Comparison of ENCODE assay signal across 11 cellular contexts in genomic region chr1:36352141-36352909, GRCh38. TPM values are rescaled to one million over a fixed set of nuclear protein-coding genes. Genes with fewer than 3 reads are reported as not detected.
A peak's percentile ranks its signal among the peaks of the same experiment; 100 is the strongest.
DNase-seq lines count a peak whose midpoint lies in the region; ATAC-seq and TF ChIP-seq lines count a peak whose summit lies in the region.
"Had no signal": no experiment of that assay in that cellular context is flagged by ENCODE, and none has a peak within 500 bp of the region (broad histone marks: within the 10 kb centered on the region; RNA-seq: fewer than 3 reads in every experiment).

No MANE protein-coding gene starts in this region.

- H3K4me1 ChIP-seq in esophagus squamous epithelium (peaks cover 36 to 51% (median 37%) of the 10 kb centered on the region in 3 donors), rectal smooth muscle tissue (ENCODE audit: control insufficient read depth, insufficient read depth, low read length) (peaks cover 23% of the 10 kb centered on the region)

- DNase-seq in EH (ENCODE audit: low read depth) (peak; percentile 94), esophagus squamous epithelium (lab: John Stamatoyannopoulos, UW) (no peak), NCI-H2029 (lab: John Stamatoyannopoulos, UW) (no peak), superior temporal gyrus (ENCODE audit: extremely low spot score) (no peak)
- DNase-seq: effector memory CD8-positive, alpha-beta T cell; NCI-H1092 treated with DMSO at 0.1 percent for 48 hours had no signal

- 78 to 84% methylated on average over 7 of the region's 13 CpGs for WGBS in esophagus squamous epithelium, 2 donors

- H3K4me3 ChIP-seq in esophagus squamous epithelium (no peak overlapping the region), rectal smooth muscle tissue (ENCODE audit: low read length) (no peak overlapping the region)

- peak overlapping the region; percentile 81 to 89 (median 86) for H3K27ac ChIP-seq in esophagus squamous epithelium
- peak overlapping the region; percentile 80 for H3K27ac ChIP-seq in rectal smooth muscle tissue (ENCODE audit: low read depth, low read length)

- H3K27me3 ChIP-seq in esophagus squamous epithelium (no peaks in the 10 kb centered on the region), rectal smooth muscle tissue (ENCODE audit: control insufficient read depth, insufficient read depth, low read length) (no peaks in the 10 kb centered on the region)

- H3K36me3 ChIP-seq in esophagus squamous epithelium, result peaks cover 26 to 91% (median 34%) of the 10 kb centered on the region in 3 donors
- peaks cover 34% of the 10 kb centered on the region for H3K36me3 ChIP-seq in rectal smooth muscle tissue (ENCODE audit: control insufficient read depth, insufficient read depth, low read length)

- intact Hi-C loops in esophagus squamous epithelium (cut with DNase I), result no loop called here

- TF ChIP-seq CTCF in esophagus squamous epithelium (IDR thresholded peaks at IDR 0.05), result no peak

- ATAC-seq in SK-N-SH treated with all-trans-retinoic acid at 6 μM for 48 hours (peak; percentile 14), HG02798 (IDR thresholded peaks at IDR 0.05; ENCODE audit: poor library complexity, unreplicated experiment) (no peak), HG03460 (IDR thresholded peaks at IDR 0.05; ENCODE audit: unreplicated experiment) (no peak)
- ATAC-seq: effector memory CD8-positive, alpha-beta T cell; Right ventricle myocardium inferior had no signal

- no peaks in the 10 kb centered on the region for H3K9me3 ChIP-seq in esophagus squamous epithelium

- TF ChIP-seq POLR2A in esophagus squamous epithelium (IDR thresholded peaks at IDR 0.05), result no peak

- H3K9ac ChIP-seq in rectal smooth muscle tissue (ENCODE audit: low read length), result no peak overlapping the region

TF ChIP-seq in SK-N-SH treated with all-trans-retinoic acid at 6 μM for 48 hours, 23 proteins besides CTCF, POLR2A, EP300 and RAD21:
- TF ChIP-seq ZFP3 (CRISPR knock-in tag; IDR thresholded peaks at IDR 0.05) (no peak), ARNTL (CRISPR knock-in tag; IDR thresholded peaks at IDR 0.05; ENCODE audit: borderline replicate concordance, low read depth) (no peak), CREB5 (CRISPR knock-in tag; IDR thresholded peaks at IDR 0.05; ENCODE audit: low read depth) (no peak), GLIS3 (CRISPR knock-in tag; IDR thresholded peaks at IDR 0.05) (no peak), POU6F1 (CRISPR knock-in tag; IDR thresholded peaks at IDR 0.05; ENCODE audit: borderline replicate concordance, low read depth) (no peak), CSDC2 (CRISPR knock-in tag; IDR thresholded peaks at IDR 0.05) (no peak), RARB (CRISPR knock-in tag; IDR thresholded peaks at IDR 0.05) (no peak), TSHZ2 (CRISPR knock-in tag; IDR thresholded peaks at IDR 0.05) (no peak)

RNA-seq across cellular contexts. Expression of gene EVA1B, which starts 28.9 kb away (rescaled TPM):
- total RNA-seq in esophagus squamous epithelium, result 10 to 100 TPM in 3 of 4 donors, 1 to 10 TPM in 1; 7.5 to 22.1 (median 12.8) TPM

RNA-seq across cellular contexts. Expression of gene STK40, which starts 33.4 kb away (rescaled TPM):
- total RNA-seq in esophagus squamous epithelium, result 10 to 100 TPM; 34.5 to 59.7 (median 42.3) TPM

RNA-seq across cellular contexts. Expression of gene LSM10, which starts 45.4 kb away (rescaled TPM):
- 10 to 100 TPM in 3 of 4 donors, 1 to 10 TPM in 1; 8.5 to 29.4 (median 16.9) TPM for total RNA-seq in esophagus squamous epithelium

RNA-seq across cellular contexts. Expression of gene SH3D21, which starts 46.2 kb away (rescaled TPM):
- 1 to 10 TPM; 2.8 to 9.7 (median 3.7) TPM for total RNA-seq in esophagus squamous epithelium
